ENCODE assay signal across 11 cellular contexts in genomic region chr18:62281684-62282083, GRCh38. TPM values are rescaled to one million over a fixed set of nuclear protein-coding genes. Genes with fewer than 3 reads are reported as not detected.
DNase-seq lines count a peak whose midpoint lies in the region; ATAC-seq, FAIRE-seq and TF ChIP-seq lines count a peak whose summit lies in the region.
"Had no signal": no experiment of that assay in that cellular context is flagged by ENCODE, and none has a peak within 500 bp of the region (broad histone marks: within the 10 kb centered on the region; RNA-seq: fewer than 3 reads in every experiment).

No MANE protein-coding gene starts in this region.

- no peaks in the 10 kb centered on the region for H3K27me3 ChIP-seq in upper lobe of right lung

- no peaks in the 10 kb centered on the region for H3K9me3 ChIP-seq in upper lobe of right lung

- H3K9me3 Mint-ChIP-seq in activated T-helper 1 cell treated with anti-CD3 and anti-CD28 coated beads, Interleukin-12 subunit alpha, Interleukin-12 subunit beta, Interleukin-2, Interleukin-4 antibody, amounts not matched to agents 30 ng/mL and 10 ng/mL and 1 ng/mL, durations not matched to agents 14 hours and 24 hours and 36 hours: no peaks in the 10 kb centered on the region

- DNase-seq in activated CD4-positive, CD25-positive, alpha-beta regulatory T cell (lab: John Stamatoyannopoulos, UW): no peak
- peak; percentile 20 for DNase-seq in RCC 7860 (ENCODE audit: low spot score)
- DNase-seq in retinal pigment epithelial cell (ENCODE audit: low read depth): peak; percentile 51
- DNase-seq in activated T-helper 1 cell treated with anti-CD3 and anti-CD28 coated beads, Interleukin-12 subunit alpha, Interleukin-12 subunit beta, Interleukin-2, Interleukin-4 antibody, amounts not matched to agents 30 ng/mL and 10 ng/mL and 1 ng/mL, durations not matched to agents 14 hours and 24 hours and 36 hours (ENCODE audit: low spot score): no peak
- no peak for DNase-seq in upper lobe of right lung
- DNase-seq: NCI-H510A had no signal

- TF ChIP-seq CTCF in retinal pigment epithelial cell (conservative IDR thresholded peaks at IDR 0.05; ENCODE audit: low read depth, low read length) (no peak), upper lobe of right lung (IDR thresholded peaks at IDR 0.05) (no peak)

- no peaks in the 10 kb centered on the region for H3K27me3 Mint-ChIP-seq in activated T-helper 1 cell treated with anti-CD3 and anti-CD28 coated beads, Interleukin-12 subunit alpha, Interleukin-12 subunit beta, Interleukin-2, Interleukin-4 antibody, amounts not matched to agents 30 ng/mL and 10 ng/mL and 1 ng/mL, durations not matched to agents 14 hours and 24 hours and 36 hours (ENCODE audit: insufficient read depth)

- ATAC-seq in activated CD4-positive, CD25-positive, alpha-beta regulatory T cell treated with anti-CD3 and anti-CD28 coated beads, Interleukin-2, amount 50 U/mL, for 24 hours: peak; percentile 65 to 72
- peak; percentile 31 for ATAC-seq in esophagus mucosa
- ATAC-seq in HG03439 (IDR thresholded peaks at IDR 0.05; ENCODE audit: unreplicated experiment): no peak
- no peak for ATAC-seq in upper lobe of right lung

- H3K4me1 ChIP-seq in upper lobe of right lung: no peaks in the 10 kb centered on the region

- FAIRE-seq in RCC 7860 (lab: Jason Lieb, UNC): peak; percentile 91
- FAIRE-seq: H1 had no signal

- intact Hi-C loops in activated T-helper 1 cell treated with anti-CD3 and anti-CD28 coated beads, Interleukin-12 subunit alpha, Interleukin-12 subunit beta, Interleukin-2, Interleukin-4 antibody, amounts not matched to agents 30 ng/mL and 10 ng/mL and 1 ng/mL, durations not matched to agents 14 hours and 24 hours and 36 hours (cut with micrococcal nuclease): loop anchor here (1.0 to 5.0 kb wide), 4 partner anchors 8 to 139 kb away; partner anchors contain the start of gene TNFRSF11A
- intact Hi-C loops in upper lobe of right lung (cut with DNase I): no loop called here

- no peak overlapping the region for H3K4me3 Mint-ChIP-seq in activated T-helper 1 cell treated with anti-CD3 and anti-CD28 coated beads, Interleukin-12 subunit alpha, Interleukin-12 subunit beta, Interleukin-2, Interleukin-4 antibody, amounts not matched to agents 30 ng/mL and 10 ng/mL and 1 ng/mL, durations not matched to agents 14 hours and 24 hours and 36 hours

- H3K27ac ChIP-seq in upper lobe of right lung: no peak overlapping the region
- H3K27ac ChIP-seq: 22Rv1 had no signal

- peaks cover 36% of the 10 kb centered on the region for H3K36me3 Mint-ChIP-seq in activated T-helper 1 cell treated with anti-CD3 and anti-CD28 coated beads, Interleukin-12 subunit alpha, Interleukin-12 subunit beta, Interleukin-2, Interleukin-4 antibody, amounts not matched to agents 30 ng/mL and 10 ng/mL and 1 ng/mL, durations not matched to agents 14 hours and 24 hours and 36 hours (ENCODE audit: low read depth)

- peaks cover 53% of the 10 kb centered on the region for H3K36me3 ChIP-seq in upper lobe of right lung

- H3K4me3 ChIP-seq in retinal pigment epithelial cell (ENCODE audit: low read length) (no peak overlapping the region), upper lobe of right lung (no peak overlapping the region)

- H3K27ac Mint-ChIP-seq in activated T-helper 1 cell treated with anti-CD3 and anti-CD28 coated beads, Interleukin-12 subunit alpha, Interleukin-12 subunit beta, Interleukin-2, Interleukin-4 antibody, amounts not matched to agents 30 ng/mL and 10 ng/mL and 1 ng/mL, durations not matched to agents 14 hours and 24 hours and 36 hours: no peak overlapping the region

- peaks cover 40% of the 10 kb centered on the region for H3K4me1 Mint-ChIP-seq in activated T-helper 1 cell treated with anti-CD3 and anti-CD28 coated beads, Interleukin-12 subunit alpha, Interleukin-12 subunit beta, Interleukin-2, Interleukin-4 antibody, amounts not matched to agents 30 ng/mL and 10 ng/mL and 1 ng/mL, durations not matched to agents 14 hours and 24 hours and 36 hours (ENCODE audit: low read depth)

RNA-seq across cellular contexts. Expression of gene TNFRSF11A, which starts 43.4 kb away (rescaled TPM):
- total RNA-seq in esophagus mucosa (5.7 TPM), upper lobe of right lung (2.5 TPM)
- 22.9 and 27.1 TPM in 2 replicates for total RNA-seq in activated T-helper 1 cell treated with anti-CD3 and anti-CD28 coated beads, Interleukin-12 subunit alpha, Interleukin-12 subunit beta, Interleukin-2, Interleukin-4 antibody, amounts not matched to agents 30 ng/mL and 10 ng/mL and 1 ng/mL, durations not matched to agents 14 hours and 24 hours and 36 hours

Comparison
In these comparisons a context has a peak if more than half of its experiments do, and no peak if none do; other contexts are left out.
1. ATAC-seq: peak in activated CD4-positive, CD25-positive, alpha-beta regulatory T cell treated with anti-CD3 and anti-CD28 coated beads, Interleukin-2, amount 50 U/mL, for 24 hours (2 of 2) and esophagus mucosa (single experiment); none in HG03439 (single experiment) and upper lobe of right lung (single experiment).
2. DNase-seq: peak in RCC 7860 (single experiment) and retinal pigment epithelial cell (single experiment); none in activated CD4-positive, CD25-positive, alpha-beta regulatory T cell (0 of 4), activated T-helper 1 cell treated with anti-CD3 and anti-CD28 coated beads, Interleukin-12 subunit alpha, Interleukin-12 subunit beta, Interleukin-2, Interleukin-4 antibody, amounts not matched to agents 30 ng/mL and 10 ng/mL and 1 ng/mL, durations not matched to agents 14 hours and 24 hours and 36 hours (single experiment) and upper lobe of right lung (single experiment).